In genomic region chr6:148761532-148761951, GRCh38 we compare ENCODE assay signal across 8 cellular contexts.
DNase-seq lines count a peak whose midpoint lies in the region; ATAC-seq and TF ChIP-seq lines count a peak whose summit lies in the region.

No MANE protein-coding gene starts in this region.

- H4K20me1 ChIP-seq in DND-41 (ENCODE audit: insufficient read depth, low read length): peaks cover 3% of the 10 kb centered on the region; the same call in 1 of the 2 replicates

- peaks cover 28% of the 10 kb centered on the region for H3K79me2 ChIP-seq in DND-41 (ENCODE audit: insufficient read depth, low read length)

- TF ChIP-seq POLR2A in NB4 (IDR thresholded peaks at IDR 0.05; ENCODE audit: extremely low read depth, insufficient read length): no peak

- H3K4me3 ChIP-seq in DND-41 (ENCODE audit: low read depth in 1 of 2, low read length in 2 of 2): peak overlapping the region; percentile 14 to 59; a peak in 3 of 4 replicates
- peak overlapping the region; percentile 39 for H3K4me3 ChIP-seq in NB4 (ENCODE audit: low read depth, low read length)
- H3K4me3 ChIP-seq in cardiac fibroblast (replicated peaks in 1 of 2; ENCODE audit: low read depth in 2 of 2, low read length in 2 of 2): peak overlapping the region; percentile 16 to 30
- H3K4me3 ChIP-seq in mucosa of rectum (ENCODE audit: low read length in 2 of 2): peak overlapping the region in 1 of 2 donors; percentile 55

- no peaks in the 10 kb centered on the region for H3K9me3 ChIP-seq in DND-41 (ENCODE audit: insufficient read depth, low read length, severe bottlenecking)
- H3K9me3 ChIP-seq in mucosa of rectum (ENCODE audit: control insufficient read depth in 2 of 2, low read length in 2 of 2): no peaks in the 10 kb centered on the region

- H3K4me1 ChIP-seq in DND-41 (ENCODE audit: insufficient read depth, low read length): peaks cover 61% of the 10 kb centered on the region
- H3K4me1 ChIP-seq in mucosa of rectum (ENCODE audit: control insufficient read depth in 2 of 2, insufficient read depth in 2 of 2, low read length in 2 of 2): peaks cover 9 to 11% of the 10 kb centered on the region in 2 donors

- TF ChIP-seq CTCF in DND-41 (IDR thresholded peaks at IDR 0.05; ENCODE audit: borderline replicate concordance, extremely low read depth, low read length, poor library complexity, severe bottlenecking): no peak
- TF ChIP-seq CTCF in NB4 (IDR thresholded peaks at IDR 0.05; ENCODE audit: low read depth, low read length): no peak
- no peak for TF ChIP-seq CTCF in cardiac fibroblast (IDR thresholded peaks at IDR 0.05; ENCODE audit: low read depth, low read length)

- H3K9ac ChIP-seq in DND-41 (ENCODE audit: low read depth, low read length): peak overlapping the region; percentile 51
- no peak overlapping the region for H3K9ac ChIP-seq in mucosa of rectum (ENCODE audit: low read depth in 1 of 2, low read length in 2 of 2)

- H2AFZ ChIP-seq in DND-41 (ENCODE audit: low read depth, low read length): peak overlapping the region; percentile 53

- H3K27ac ChIP-seq in DND-41 (ENCODE audit: low read length) (peak overlapping the region; percentile 92), mucosa of rectum (ENCODE audit: low read depth in 2 of 2, low read length in 2 of 2) (peak overlapping the region; percentile 2 to 57)

- H3K27me3 ChIP-seq in DND-41 (ENCODE audit: insufficient read depth, low read length, poor library complexity) (no peaks in the 10 kb centered on the region), mucosa of rectum (ENCODE audit: control insufficient read depth in 2 of 2, insufficient read depth in 2 of 2, low read length in 2 of 2) (no peaks in the 10 kb centered on the region)

- ATAC-seq in DND-41 (ENCODE audit: insufficient read depth, low read depth): peak; percentile 20

- H3K4me2 ChIP-seq in DND-41 (ENCODE audit: insufficient read depth, low read length): peak overlapping the region; percentile 75

- peak; percentile 71 for DNase-seq in DND-41
- DNase-seq in NB4 (ENCODE audit: low read depth): no peak
- peak; percentile 30 for DNase-seq in cardiac fibroblast (ENCODE audit: low read depth in 2 of 2)
- no peak for DNase-seq in ecto neural progenitor cell (ENCODE audit: low spot score)
- DNase-seq in DMS114 treated with DMSO at 0.1 percent for 48 hours (lab: John Stamatoyannopoulos, UW; ENCODE audit: unreplicated experiment): no peak
- no peak for DNase-seq in dedifferentiated amniotic fluid mesenchymal stem cell (ENCODE audit: extremely low spot score)
- DNase-seq in 8988T: no peak

- H3K36me3 ChIP-seq in DND-41 (ENCODE audit: insufficient read depth, low read length): no peaks in the 10 kb centered on the region
- no peaks in the 10 kb centered on the region for H3K36me3 ChIP-seq in mucosa of rectum (ENCODE audit: control insufficient read depth in 2 of 2, insufficient read depth in 2 of 2, low read length in 2 of 2)

Comparison
In these comparisons a context has a peak if more than half of its experiments do, and no peak if none do; other contexts are left out.
1. DNase-seq: peak in DND-41 (single experiment) and cardiac fibroblast (2 of 2); none in NB4 (single experiment), ecto neural progenitor cell (single experiment), DMS114 treated with DMSO at 0.1 percent for 48 hours (single experiment), dedifferentiated amniotic fluid mesenchymal stem cell (single experiment) and 8988T (single experiment).